ENCODE assay signal across 8 cellular contexts in genomic region chr3:172106989-172107388, GRCh38.
DNase-seq lines count a peak whose midpoint lies in the region; ATAC-seq and TF ChIP-seq lines count a peak whose summit lies in the region.

No MANE protein-coding gene starts in this region.

- no peaks in the 10 kb centered on the region for H3K36me3 ChIP-seq in right atrium auricular region

- H3K4me1 ChIP-seq in right atrium auricular region = peaks cover 0 to 55% of the 10 kb centered on the region in 2 donors

- ATAC-seq in Right ventricle myocardium inferior (peak; percentile 23), HG03571 (IDR thresholded peaks at IDR 0.05; ENCODE audit: unreplicated experiment) (peak; percentile 43)

- intact Hi-C loops in Right ventricle myocardium inferior (cut with DNase I) = no loop called here

- H3K27ac ChIP-seq in right atrium auricular region = no peak overlapping the region

- H3K27me3 ChIP-seq in right atrium auricular region = no peaks in the 10 kb centered on the region

- no peaks in the 10 kb centered on the region for H3K9me3 ChIP-seq in right atrium auricular region

- DNase-seq in Right ventricle myocardium inferior (ENCODE audit: missing footprints) (no peak), right atrium auricular region (ENCODE audit: low spot score) (no peak), epithelial cell of esophagus (ENCODE audit: low read depth) (peak; percentile 61), NCI-H187 treated with DMSO at 0.1 percent for 48 hours (lab: John Stamatoyannopoulos, UW) (no peak), hepatic stellate cell (ENCODE audit: low spot score) (no peak)
- DNase-seq in activated CD4-positive, alpha-beta T cell treated with anti-CD3 and anti-CD28 coated beads for 1 hour = peak; percentile 28
- DNase-seq in stimulated activated CD4-positive, alpha-beta T cell treated with anti-CD3 and anti-CD28 coated beads, Interleukin-12 subunit alpha, Interleukin-12 subunit beta, amount 100 ng/mL, for 4 hours = peak; percentile 37

- TF ChIP-seq CTCF in right atrium auricular region (IDR thresholded peaks at IDR 0.05) (no peak), epithelial cell of esophagus (IDR thresholded peaks at IDR 0.05; ENCODE audit: insufficient read depth, low read depth, low read length, missing control alignments) (no peak)

- no peak overlapping the region for H3K4me3 ChIP-seq in right atrium auricular region
- H3K4me3 ChIP-seq in epithelial cell of esophagus (ENCODE audit: low read length) = no peak overlapping the region

Comparison
In these comparisons a context has a peak if more than half of its experiments do, and no peak if none do; other contexts are left out.
1. DNase-seq: peak in activated CD4-positive, alpha-beta T cell treated with anti-CD3 and anti-CD28 coated beads for 1 hour (single experiment), epithelial cell of esophagus (single experiment) and stimulated activated CD4-positive, alpha-beta T cell treated with anti-CD3 and anti-CD28 coated beads, Interleukin-12 subunit alpha, Interleukin-12 subunit beta, amount 100 ng/mL, for 4 hours (single experiment); none in Right ventricle myocardium inferior (single experiment), right atrium auricular region (single experiment), NCI-H187 treated with DMSO at 0.1 percent for 48 hours (single experiment) and hepatic stellate cell (single experiment).